In the genomic region with DNA sequence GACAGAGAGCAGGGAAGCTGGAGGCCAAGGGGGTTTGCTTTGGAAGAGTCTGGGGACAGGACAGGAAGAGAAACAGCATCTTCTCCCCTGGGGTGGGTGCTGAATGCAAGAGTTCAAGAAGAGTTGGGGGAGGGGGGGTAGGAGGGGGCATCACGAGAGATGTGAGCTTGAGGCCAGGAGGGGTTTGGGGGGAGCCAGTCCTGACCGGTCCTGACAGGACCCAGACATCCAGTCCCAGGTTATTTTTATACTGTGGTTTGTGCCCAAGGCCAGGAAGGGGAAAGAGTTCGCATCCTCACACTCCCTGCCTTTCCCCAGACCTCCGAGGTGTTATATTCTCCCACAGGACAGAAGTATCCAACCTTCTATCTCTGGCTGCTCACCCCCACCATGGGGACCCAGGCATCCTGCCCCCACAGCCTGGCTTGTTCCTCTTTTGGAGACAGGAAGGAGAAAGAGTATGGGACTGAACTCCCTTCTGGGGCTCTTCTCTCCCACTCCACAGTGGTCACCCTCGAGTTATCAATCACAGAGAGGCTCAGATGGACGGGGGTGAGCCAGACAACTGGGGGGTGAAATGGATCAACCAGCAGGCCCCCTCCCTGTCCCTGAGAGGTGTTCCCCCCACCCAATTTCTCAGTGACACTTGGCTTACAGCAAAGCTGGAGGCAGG, we compare ENCODE assay signal across 1 cellular context.
TF ChIP-seq lines count a peak whose summit lies in the region.

No MANE protein-coding gene starts in this region.

TF ChIP-seq in HepG2, 621 proteins besides CTCF, POLR2A, EP300 and RAD21:
- TF ChIP-seq, protein P1, sequence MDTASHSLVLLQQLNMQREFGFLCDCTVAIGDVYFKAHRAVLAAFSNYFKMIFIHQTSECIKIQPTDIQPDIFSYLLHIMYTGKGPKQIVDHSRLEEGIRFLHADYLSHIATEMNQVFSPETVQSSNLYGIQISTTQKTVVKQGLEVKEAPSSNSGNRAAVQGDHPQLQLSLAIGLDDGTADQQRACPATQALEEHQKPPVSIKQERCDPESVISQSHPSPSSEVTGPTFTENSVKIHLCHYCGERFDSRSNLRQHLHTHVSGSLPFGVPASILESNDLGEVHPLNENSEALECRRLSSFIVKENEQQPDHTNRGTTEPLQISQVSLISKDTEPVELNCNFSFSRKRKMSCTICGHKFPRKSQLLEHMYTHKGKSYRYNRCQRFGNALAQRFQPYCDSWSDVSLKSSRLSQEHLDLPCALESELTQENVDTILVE (CRISPR knock-in tag; IDR thresholded peaks at IDR 0.05) = no peak
- TF ChIP-seq CHD4 (IDR thresholded peaks at IDR 0.05; ENCODE audit: borderline replicate concordance, low read length) (no peak), ZEB1 (IDR thresholded peaks at IDR 0.05; ENCODE audit: insufficient replicate concordance, low read depth) (no peak), KLF13 (CRISPR knock-in tag; IDR thresholded peaks at IDR 0.05) (no peak), ZNF674 (CRISPR knock-in tag; IDR thresholded peaks at IDR 0.05; ENCODE audit: low read depth) (no peak), SNRNP70 (IDR thresholded peaks at IDR 0.05; ENCODE audit: low read depth, low read length) (no peak), AGO2 (optimal IDR thresholded peaks at IDR 0.05; ENCODE audit: low read depth, low read length) (no peak), ZNF616 (CRISPR knock-in tag; IDR thresholded peaks at IDR 0.05; ENCODE audit: low read depth) (no peak), ZNF136 (CRISPR knock-in tag; IDR thresholded peaks at IDR 0.05; ENCODE audit: low read depth) (no peak), KDM1A (CRISPR knock-in tag; IDR thresholded peaks at IDR 0.05) (no peak), ZNF562 (CRISPR knock-in tag; IDR thresholded peaks at IDR 0.05; ENCODE audit: borderline replicate concordance) (no peak), TGIF2 (CRISPR knock-in tag; IDR thresholded peaks at IDR 0.05) (no peak), ZNF350 (CRISPR knock-in tag; IDR thresholded peaks at IDR 0.05; ENCODE audit: borderline replicate concordance, low read depth) (no peak), SATB2 (CRISPR knock-in tag; IDR thresholded peaks at IDR 0.05) (no peak), SAP130 (CRISPR knock-in tag; IDR thresholded peaks at IDR 0.05; ENCODE audit: low read depth) (no peak), RARA (CRISPR knock-in tag; IDR thresholded peaks at IDR 0.05) (no peak)
- TF ChIP-seq, protein P2, sequence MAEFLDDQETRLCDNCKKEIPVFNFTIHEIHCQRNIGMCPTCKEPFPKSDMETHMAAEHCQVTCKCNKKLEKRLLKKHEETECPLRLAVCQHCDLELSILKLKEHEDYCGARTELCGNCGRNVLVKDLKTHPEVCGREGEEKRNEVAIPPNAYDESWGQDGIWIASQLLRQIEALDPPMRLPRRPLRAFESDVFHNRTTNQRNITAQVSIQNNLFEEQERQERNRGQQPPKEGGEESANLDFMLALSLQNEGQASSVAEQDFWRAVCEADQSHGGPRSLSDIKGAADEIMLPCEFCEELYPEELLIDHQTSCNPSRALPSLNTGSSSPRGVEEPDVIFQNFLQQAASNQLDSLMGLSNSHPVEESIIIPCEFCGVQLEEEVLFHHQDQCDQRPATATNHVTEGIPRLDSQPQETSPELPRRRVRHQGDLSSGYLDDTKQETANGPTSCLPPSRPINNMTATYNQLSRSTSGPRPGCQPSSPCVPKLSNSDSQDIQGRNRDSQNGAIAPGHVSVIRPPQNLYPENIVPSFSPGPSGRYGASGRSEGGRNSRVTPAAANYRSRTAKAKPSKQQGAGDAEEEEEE (CRISPR knock-in tag; IDR thresholded peaks at IDR 0.05; ENCODE audit: borderline replicate concordance) = no peak
- TF ChIP-seq, protein P3, sequence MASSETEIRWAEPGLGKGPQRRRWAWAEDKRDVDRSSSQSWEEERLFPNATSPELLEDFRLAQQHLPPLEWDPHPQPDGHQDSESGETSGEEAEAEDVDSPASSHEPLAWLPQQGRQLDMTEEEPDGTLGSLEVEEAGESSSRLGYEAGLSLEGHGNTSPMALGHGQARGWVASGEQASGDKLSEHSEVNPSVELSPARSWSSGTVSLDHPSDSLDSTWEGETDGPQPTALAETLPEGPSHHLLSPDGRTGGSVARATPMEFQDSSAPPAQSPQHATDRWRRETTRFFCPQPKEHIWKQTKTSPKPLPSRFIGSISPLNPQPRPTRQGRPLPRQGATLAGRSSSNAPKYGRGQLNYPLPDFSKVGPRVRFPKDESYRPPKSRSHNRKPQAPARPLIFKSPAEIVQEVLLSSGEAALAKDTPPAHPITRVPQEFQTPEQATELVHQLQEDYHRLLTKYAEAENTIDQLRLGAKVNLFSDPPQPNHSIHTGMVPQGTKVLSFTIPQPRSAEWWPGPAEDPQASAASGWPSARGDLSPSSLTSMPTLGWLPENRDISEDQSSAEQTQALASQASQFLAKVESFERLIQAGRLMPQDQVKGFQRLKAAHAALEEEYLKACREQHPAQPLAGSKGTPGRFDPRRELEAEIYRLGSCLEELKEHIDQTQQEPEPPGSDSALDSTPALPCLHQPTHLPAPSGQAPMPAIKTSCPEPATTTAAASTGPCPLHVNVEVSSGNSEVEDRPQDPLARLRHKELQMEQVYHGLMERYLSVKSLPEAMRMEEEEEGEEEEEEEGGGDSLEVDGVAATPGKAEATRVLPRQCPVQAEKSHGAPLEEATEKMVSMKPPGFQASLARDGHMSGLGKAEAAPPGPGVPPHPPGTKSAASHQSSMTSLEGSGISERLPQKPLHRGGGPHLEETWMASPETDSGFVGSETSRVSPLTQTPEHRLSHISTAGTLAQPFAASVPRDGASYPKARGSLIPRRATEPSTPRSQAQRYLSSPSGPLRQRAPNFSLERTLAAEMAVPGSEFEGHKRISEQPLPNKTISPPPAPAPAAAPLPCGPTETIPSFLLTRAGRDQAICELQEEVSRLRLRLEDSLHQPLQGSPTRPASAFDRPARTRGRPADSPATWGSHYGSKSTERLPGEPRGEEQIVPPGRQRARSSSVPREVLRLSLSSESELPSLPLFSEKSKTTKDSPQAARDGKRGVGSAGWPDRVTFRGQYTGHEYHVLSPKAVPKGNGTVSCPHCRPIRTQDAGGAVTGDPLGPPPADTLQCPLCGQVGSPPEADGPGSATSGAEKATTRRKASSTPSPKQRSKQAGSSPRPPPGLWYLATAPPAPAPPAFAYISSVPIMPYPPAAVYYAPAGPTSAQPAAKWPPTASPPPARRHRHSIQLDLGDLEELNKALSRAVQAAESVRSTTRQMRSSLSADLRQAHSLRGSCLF (CRISPR knock-in tag; IDR thresholded peaks at IDR 0.05; ENCODE audit: borderline replicate concordance) = no peak
- TF ChIP-seq, protein P4, sequence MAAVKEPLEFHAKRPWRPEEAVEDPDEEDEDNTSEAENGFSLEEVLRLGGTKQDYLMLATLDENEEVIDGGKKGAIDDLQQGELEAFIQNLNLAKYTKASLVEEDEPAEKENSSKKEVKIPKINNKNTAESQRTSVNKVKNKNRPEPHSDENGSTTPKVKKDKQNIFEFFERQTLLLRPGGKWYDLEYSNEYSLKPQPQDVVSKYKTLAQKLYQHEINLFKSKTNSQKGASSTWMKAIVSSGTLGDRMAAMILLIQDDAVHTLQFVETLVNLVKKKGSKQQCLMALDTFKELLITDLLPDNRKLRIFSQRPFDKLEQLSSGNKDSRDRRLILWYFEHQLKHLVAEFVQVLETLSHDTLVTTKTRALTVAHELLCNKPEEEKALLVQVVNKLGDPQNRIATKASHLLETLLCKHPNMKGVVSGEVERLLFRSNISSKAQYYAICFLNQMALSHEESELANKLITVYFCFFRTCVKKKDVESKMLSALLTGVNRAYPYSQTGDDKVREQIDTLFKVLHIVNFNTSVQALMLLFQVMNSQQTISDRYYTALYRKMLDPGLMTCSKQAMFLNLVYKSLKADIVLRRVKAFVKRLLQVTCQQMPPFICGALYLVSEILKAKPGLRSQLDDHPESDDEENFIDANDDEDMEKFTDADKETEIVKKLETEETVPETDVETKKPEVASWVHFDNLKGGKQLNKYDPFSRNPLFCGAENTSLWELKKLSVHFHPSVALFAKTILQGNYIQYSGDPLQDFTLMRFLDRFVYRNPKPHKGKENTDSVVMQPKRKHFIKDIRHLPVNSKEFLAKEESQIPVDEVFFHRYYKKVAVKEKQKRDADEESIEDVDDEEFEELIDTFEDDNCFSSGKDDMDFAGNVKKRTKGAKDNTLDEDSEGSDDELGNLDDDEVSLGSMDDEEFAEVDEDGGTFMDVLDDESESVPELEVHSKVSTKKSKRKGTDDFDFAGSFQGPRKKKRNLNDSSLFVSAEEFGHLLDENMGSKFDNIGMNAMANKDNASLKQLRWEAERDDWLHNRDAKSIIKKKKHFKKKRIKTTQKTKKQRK (IDR thresholded peaks at IDR 0.05; ENCODE audit: low read length) = no peak
TF ChIP-seq in HepG2: peak in this region for 0.
